In genomic region chr12:121223283-121223946, GRCh38 we compare ENCODE assay signal across 8 cellular contexts. TPM values are rescaled to one million over a fixed set of nuclear protein-coding genes. Genes with fewer than 3 reads are reported as not detected.
DNase-seq lines count a peak whose midpoint lies in the region; ATAC-seq and TF ChIP-seq lines count a peak whose summit lies in the region.

No MANE protein-coding gene starts in this region.

- peaks cover 13% of the 10 kb centered on the region for H3K4me1 ChIP-seq in colonic mucosa

- H3K9ac ChIP-seq in colonic mucosa (ENCODE audit: low read depth in 2 of 2, low read length in 2 of 2) = peak overlapping the region in 1 of 2 donors; percentile 71

- no peak overlapping the region for H3K4me3 ChIP-seq in colonic mucosa

- H3K4me3 Mint-ChIP-seq in T-helper 2 cell treated with Interferon-gamma antibody and Interleukin-4, amounts not matched to agents 5 μg/mL and 100 μg/mL, for 36 hours = peak overlapping the region; percentile 57

- H3K27ac Mint-ChIP-seq in T-helper 2 cell treated with Interferon-gamma antibody and Interleukin-4, amounts not matched to agents 5 μg/mL and 100 μg/mL, for 36 hours = peak overlapping the region; percentile 87

- H3K36me3 ChIP-seq in colonic mucosa = no peaks in the 10 kb centered on the region

- H3K27ac ChIP-seq in colonic mucosa = peak overlapping the region; percentile 67

- peak; percentile 44 for TF ChIP-seq CTCF in colonic mucosa (IDR thresholded peaks at IDR 0.05)

- DNase-seq in NCI-H82 (lab: John Stamatoyannopoulos, UW) (peak; percentile 62), NCI-H82 treated with DMSO at 0.1 percent for 48 hours (lab: John Stamatoyannopoulos, UW; ENCODE audit: unreplicated experiment) (no peak), colonic mucosa (peak; percentile 71), medulla oblongata (ENCODE audit: extremely low spot score) (no peak), DMS153 treated with DMSO at 0.1 percent for 48 hours (lab: John Stamatoyannopoulos, UW; ENCODE audit: unreplicated experiment) (no peak)
- DNase-seq in T-helper 2 cell treated with Interferon-gamma antibody and Interleukin-4, amounts not matched to agents 5 μg/mL and 100 μg/mL, for 36 hours (ENCODE audit: low spot score) = peak; percentile 44
- peak; percentile 39 for DNase-seq in stimulated activated naive CD8-positive, alpha-beta T cell treated with anti-CD3 and anti-CD28 coated beads, Interleukin-15, Interleukin-2, amounts not matched to agents 100 U/mL and 50 U/mL, for 24 hours

- intact Hi-C loops in colonic mucosa (cut with DNase I) = no loop called here

- H3K9me3 ChIP-seq in colonic mucosa = no peaks in the 10 kb centered on the region

- H3K4me1 Mint-ChIP-seq in T-helper 2 cell treated with Interferon-gamma antibody and Interleukin-4, amounts not matched to agents 5 μg/mL and 100 μg/mL, for 36 hours (ENCODE audit: low read depth) = peaks cover 33% of the 10 kb centered on the region

- H3K27me3 Mint-ChIP-seq in T-helper 2 cell treated with Interferon-gamma antibody and Interleukin-4, amounts not matched to agents 5 μg/mL and 100 μg/mL, for 36 hours (ENCODE audit: low read depth) = no peaks in the 10 kb centered on the region

- H3K9me3 Mint-ChIP-seq in T-helper 2 cell treated with Interferon-gamma antibody and Interleukin-4, amounts not matched to agents 5 μg/mL and 100 μg/mL, for 36 hours = no peaks in the 10 kb centered on the region

- peaks cover 54% of the 10 kb centered on the region for H3K36me3 Mint-ChIP-seq in T-helper 2 cell treated with Interferon-gamma antibody and Interleukin-4, amounts not matched to agents 5 μg/mL and 100 μg/mL, for 36 hours (ENCODE audit: low read depth)

- peak; percentile 64 for ATAC-seq in stimulated activated naive CD8-positive, alpha-beta T cell treated with anti-CD3 and anti-CD28 coated beads, Interleukin-15, Interleukin-2, amounts not matched to agents 100 U/mL and 50 U/mL, for 24 hours
- ATAC-seq in GM18511 (IDR thresholded peaks at IDR 0.05; ENCODE audit: unreplicated experiment) = no peak

- H3K27me3 ChIP-seq in colonic mucosa = no peaks in the 10 kb centered on the region

RNA-seq across cellular contexts. Expression of gene P2RX4, which starts 13.5 kb away (rescaled TPM):
- total RNA-seq in colonic mucosa = 100 to 1,000 TPM in 1 of 2 donors, 10 to 100 TPM in 1; 82.2 to 123 TPM

Comparison
In these comparisons a context has a peak if more than half of its experiments do, and no peak if none do; other contexts are left out.
1. DNase-seq: peak in NCI-H82 (single experiment), T-helper 2 cell treated with Interferon-gamma antibody and Interleukin-4, amounts not matched to agents 5 μg/mL and 100 μg/mL, for 36 hours (single experiment), colonic mucosa (single experiment) and stimulated activated naive CD8-positive, alpha-beta T cell treated with anti-CD3 and anti-CD28 coated beads, Interleukin-15, Interleukin-2, amounts not matched to agents 100 U/mL and 50 U/mL, for 24 hours (single experiment); none in NCI-H82 treated with DMSO at 0.1 percent for 48 hours (single experiment), medulla oblongata (single experiment) and DMS153 treated with DMSO at 0.1 percent for 48 hours (single experiment).